10 cellular contexts compared by ENCODE assay signal in genomic region chr6:133242761-133243590, GRCh38. TPM values are rescaled to one million over a fixed set of nuclear protein-coding genes. Genes with fewer than 3 reads are reported as not detected.
DNase-seq lines count a peak whose midpoint lies in the region; ATAC-seq and TF ChIP-seq lines count a peak whose summit lies in the region.
"Had no signal": no experiment of that assay in that cellular context is flagged by ENCODE, and none has a peak within 500 bp of the region (broad histone marks: within the 10 kb centered on the region; RNA-seq: fewer than 3 reads in every experiment).

No MANE protein-coding gene starts in this region.

- no peaks in the 10 kb centered on the region for H3K9me3 ChIP-seq in left lung

- TF ChIP-seq CTCF in astrocyte of the spinal cord (IDR thresholded peaks at IDR 0.05; ENCODE audit: low read depth, low read length) (no peak), left lung (IDR thresholded peaks at IDR 0.05) (no peak), type B pancreatic cell (conservative IDR thresholded peaks at IDR 0.05) (no peak), CD14-positive monocyte (IDR thresholded peaks at IDR 0.05) (no peak)

- H3K36me3 ChIP-seq in left lung, result no peaks in the 10 kb centered on the region

- intact Hi-C loops in activated CD4-positive, alpha-beta T cell treated with anti-CD3 and anti-CD28 coated beads, Interleukin-2, amount 10 ng/mL, durations not matched to agents 24 days and 14 days (cut with micrococcal nuclease), result loop anchor here (2.0 kb wide), 1 partner anchor 648 kb away; no protein-coding TSS in a partner anchor
- intact Hi-C loops in left lung (cut with DNase I) (no loop called here), CD14-positive monocyte (cut with micrococcal nuclease) (no loop called here)

- H3K27ac ChIP-seq in left lung, result no peak overlapping the region

- DNase-seq in activated CD4-positive, alpha-beta T cell treated with anti-CD3 and anti-CD28 coated beads, Interleukin-2, amount 10 ng/mL, durations not matched to agents 24 days and 14 days, result no peak
- no peak for DNase-seq in activated CD4-positive, alpha-beta T cell treated with anti-CD3 and anti-CD28 coated beads, Interleukin-2, amount 50 U/mL, for 1 hour
- DNase-seq in astrocyte of the spinal cord (ENCODE audit: low read depth, low spot score), result peak; percentile 10
- peak in 1 of 2 donors; percentile 39 for DNase-seq in left lung
- no peak for DNase-seq in type B pancreatic cell (ENCODE audit: extremely low spot score, unreplicated experiment)
- no peak for DNase-seq in CD14-positive monocyte (ENCODE audit: low spot score)
- no peak for DNase-seq in central memory CD4-positive, alpha-beta T cell
- DNase-seq: NCI-H2227 treated with DMSO at 0.1 percent for 48 hours had no signal

- no peaks in the 10 kb centered on the region for H3K9me3 Mint-ChIP-seq in activated CD4-positive, alpha-beta T cell treated with anti-CD3 and anti-CD28 coated beads, Interleukin-2, amount 10 ng/mL, durations not matched to agents 24 days and 14 days
- H3K9me3 Mint-ChIP-seq in type B pancreatic cell (no peaks in the 10 kb centered on the region), CD14-positive monocyte (peaks cover 0 to 7% (median 7%) of the 10 kb centered on the region in 7 donors)
- H3K9me3 Mint-ChIP-seq: stimulated activated naive CD8-positive, alpha-beta T cell treated with anti-CD3 and anti-CD28 coated beads, Interleukin-15, amount 100 ng/mL, for 72 hours had no signal

- H3K4me3 ChIP-seq in astrocyte of the spinal cord (ENCODE audit: low read depth, low read length) (peak overlapping the region; percentile 43), left lung (peak overlapping the region in 1 of 2 donors; percentile 32)

- in situ Hi-C loops in astrocyte of the spinal cord (cut with HindIII; ENCODE audit: low sequenced_read_pairs), result no loop called here

- H3K4me1 ChIP-seq in left lung, result peaks cover 5 to 10% of the 10 kb centered on the region in 2 donors

- no peaks in the 10 kb centered on the region for H3K36me3 Mint-ChIP-seq in activated CD4-positive, alpha-beta T cell treated with anti-CD3 and anti-CD28 coated beads, Interleukin-2, amount 10 ng/mL, durations not matched to agents 24 days and 14 days (ENCODE audit: low read depth)
- H3K36me3 Mint-ChIP-seq in type B pancreatic cell (peaks cover 4% of the 10 kb centered on the region), CD14-positive monocyte (no peaks in the 10 kb centered on the region)

- peak overlapping the region; percentile 25 for H3K27ac Mint-ChIP-seq in activated CD4-positive, alpha-beta T cell treated with anti-CD3 and anti-CD28 coated beads, Interleukin-2, amount 10 ng/mL, durations not matched to agents 24 days and 14 days
- H3K27ac Mint-ChIP-seq in type B pancreatic cell, result peak overlapping the region; percentile 80
- no peak overlapping the region for H3K27ac Mint-ChIP-seq in CD14-positive monocyte
- H3K27ac Mint-ChIP-seq: stimulated activated naive CD8-positive, alpha-beta T cell treated with anti-CD3 and anti-CD28 coated beads, Interleukin-15, amount 100 ng/mL, for 72 hours had no signal

- ATAC-seq in left lung, result peak; percentile 16
- no peak for ATAC-seq in GM19455 (IDR thresholded peaks at IDR 0.05; ENCODE audit: unreplicated experiment)
- ATAC-seq: stimulated activated naive CD8-positive, alpha-beta T cell treated with anti-CD3 and anti-CD28 coated beads, Interleukin-15, amount 100 ng/mL, for 72 hours had no signal

- H3K27me3 Mint-ChIP-seq in activated CD4-positive, alpha-beta T cell treated with anti-CD3 and anti-CD28 coated beads, Interleukin-2, amount 10 ng/mL, durations not matched to agents 24 days and 14 days, result peaks cover 56% of the 10 kb centered on the region
- H3K27me3 Mint-ChIP-seq in type B pancreatic cell, result peaks cover 79% of the 10 kb centered on the region
- peaks cover 46 to 63% (median 50%) of the 10 kb centered on the region in 3 donors for H3K27me3 Mint-ChIP-seq in CD14-positive monocyte (ENCODE audit: low read depth in 3 of 3)

- peaks cover 3% of the 10 kb centered on the region for H3K4me1 Mint-ChIP-seq in activated CD4-positive, alpha-beta T cell treated with anti-CD3 and anti-CD28 coated beads, Interleukin-2, amount 10 ng/mL, durations not matched to agents 24 days and 14 days
- H3K4me1 Mint-ChIP-seq in type B pancreatic cell (ENCODE audit: unreplicated experiment), result peaks cover 26% of the 10 kb centered on the region
- no peaks in the 10 kb centered on the region for H3K4me1 Mint-ChIP-seq in CD14-positive monocyte

- peaks cover 62 to 96% of the 10 kb centered on the region in 2 donors for H3K27me3 ChIP-seq in left lung

- H3K4me3 Mint-ChIP-seq in activated CD4-positive, alpha-beta T cell treated with anti-CD3 and anti-CD28 coated beads, Interleukin-2, amount 10 ng/mL, durations not matched to agents 24 days and 14 days, result no peak overlapping the region
- H3K4me3 Mint-ChIP-seq in type B pancreatic cell (peak overlapping the region; percentile 94), CD14-positive monocyte (peak overlapping the region in 1 of 2 donors; percentile 80)

RNA-seq across cellular contexts. Expression of gene EYA4, which starts 1.8 kb away (rescaled TPM):
- total RNA-seq in activated CD4-positive, alpha-beta T cell treated with anti-CD3 and anti-CD28 coated beads, Interleukin-2, amount 10 ng/mL, durations not matched to agents 24 days and 14 days, result not detected in 2 replicates
- 1 to 10 TPM; 1.0 to 2.2 TPM for total RNA-seq in left lung
- 2.3 and 29.7 TPM in 2 replicates for total RNA-seq in type B pancreatic cell (ENCODE audit: low replicate concordance)
- polyA plus RNA-seq in CD14-positive monocyte, result not detected

Comparison
In these comparisons a context has a peak if more than half of its experiments do, and no peak if none do; other contexts are left out.
1. H3K27ac Mint-ChIP-seq: peak in activated CD4-positive, alpha-beta T cell treated with anti-CD3 and anti-CD28 coated beads, Interleukin-2, amount 10 ng/mL, durations not matched to agents 24 days and 14 days (single experiment) and type B pancreatic cell (single experiment); none in CD14-positive monocyte (0 of 7).